34 cellular contexts compared by ENCODE assay signal in genomic region chr16:49434733-49435132, GRCh38.
"Had no signal": no experiment of that assay in that cellular context is flagged by ENCODE, and none has a peak within 500 bp of the region (broad histone marks: within the 10 kb centered on the region; RNA-seq: fewer than 3 reads in every experiment).

No MANE protein-coding gene starts in this region.

- H3K4me1 Mint-ChIP-seq: activated B cell treated with CpG ODN at 0.5 μM for 24 hours; activated CD4-positive, alpha-beta T cell treated with anti-CD3 and anti-CD28 coated beads, Interleukin-2, amount 10 ng/mL, durations not matched to agents 24 days and 14 days; activated naive CD8-positive, alpha-beta T cell treated with anti-CD3 and anti-CD28 coated beads for 36 hours; activated T-helper 17 cell treated with anti-CD3 and anti-CD28 coated beads, Interleukin-2, amount 50 U/mL, for 72 hours had no signal

- H3K9me3 Mint-ChIP-seq: activated B cell treated with CpG ODN at 0.5 μM for 24 hours; activated CD4-positive, alpha-beta memory T cell treated with anti-CD3 and anti-CD28 coated beads for 36 hours; activated CD4-positive, alpha-beta T cell treated with anti-CD3 and anti-CD28 coated beads, Interleukin-2, amount 10 ng/mL, durations not matched to agents 24 days and 14 days; activated CD8-positive, alpha-beta T cell treated with anti-CD3 and anti-CD28 coated beads for 36 hours; activated naive CD4-positive, alpha-beta T cell treated with anti-CD3 and anti-CD28 coated beads, Interleukin-2, amount 50 U/mL, for 72 hours; activated naive CD8-positive, alpha-beta T cell treated with anti-CD3 and anti-CD28 coated beads for 36 hours; activated T-cell treated with anti-CD3 and anti-CD28 coated beads, Interleukin-2, amount 50 U/mL, for 4 hours; activated T-helper 1 cell treated with anti-CD3 and anti-CD28 coated beads, Interleukin-12 subunit alpha, Interleukin-12 subunit beta, Interleukin-2, Interleukin-4 antibody, amounts not matched to agents 30 ng/mL and 10 ng/mL and 1 ng/mL, durations not matched to agents 14 hours and 24 hours and 36 hours; activated T-helper 17 cell treated with anti-CD3 and anti-CD28 coated beads, Interleukin-2, amount 50 U/mL, for 72 hours; T-helper 2 cell treated with Interferon-gamma antibody and Interleukin-4, amounts not matched to agents 5 μg/mL and 100 μg/mL, for 36 hours had no signal

- DNase-seq: activated B cell treated with CpG ODN at 0.5 μM for 24 hours; activated CD4-positive, alpha-beta memory T cell treated with anti-CD3 and anti-CD28 coated beads for 36 hours; activated CD4-positive, alpha-beta T cell treated with anti-CD3 and anti-CD28 coated beads for 4 hours; activated CD4-positive, alpha-beta T cell treated with anti-CD3 and anti-CD28 coated beads, Interleukin-2, amount 10 ng/mL, durations not matched to agents 24 days and 14 days; activated CD4-positive, alpha-beta T cell treated with anti-CD3 and anti-CD28 coated beads, Interleukin-2, amount 50 U/mL, for 1 hour; activated CD4-positive, alpha-beta T cell treated with anti-CD3 and anti-CD28 coated beads, Interleukin-2, amount 50 U/mL, for 4 hours; activated CD4-positive, CD25-positive, alpha-beta regulatory T cell treated with anti-CD3 and anti-CD28 coated beads, Interleukin-2, amount 50 U/mL, for 72 hours; activated CD8-positive, alpha-beta memory T cell treated with anti-CD3 and anti-CD28 coated beads, Interleukin-2, amount 50 U/mL, for 4 hours; activated CD8-positive, alpha-beta T cell treated with anti-CD3 and anti-CD28 coated beads for 36 hours; activated effector memory CD4-positive, alpha-beta T cell treated with anti-CD3 and anti-CD28 coated beads, Interleukin-2, amount 50 U/mL, for 16 hours; activated gamma-delta T cell treated with Interleukin-2 at 50 U/mL for 16 hours; activated naive CD4-positive, alpha-beta T cell; activated naive CD4-positive, alpha-beta T cell treated with anti-CD3 and anti-CD28 coated beads, Interleukin-2, amount 50 U/mL, for 16 hours; activated naive CD8-positive, alpha-beta T cell treated with anti-CD3 and anti-CD28 coated beads for 36 hours; activated T-cell treated with anti-CD3 and anti-CD28 coated beads for 4 hours; activated T-cell treated with anti-CD3 and anti-CD28 coated beads, Interleukin-2, amount 50 U/mL, for 1 hour; activated T-cell treated with anti-CD3 and anti-CD28 coated beads, Interleukin-2, amount 50 U/mL, for 4 hours; activated T-cell treated with anti-CD3 and anti-CD28 coated beads, Interleukin-2, amount 50 U/mL, for 72 hours; adrenal gland; amniotic stem cell; body of pancreas; brain microvascular endothelial cell; central memory CD4-positive, alpha-beta T cell; SW 1271; T-helper 1 cell; T-helper 2 cell; T-helper 9 cell had no signal

- H3K27ac Mint-ChIP-seq: activated B cell treated with CpG ODN at 0.5 μM for 24 hours; activated CD4-positive, alpha-beta memory T cell treated with anti-CD3 and anti-CD28 coated beads for 36 hours; activated CD4-positive, alpha-beta T cell treated with anti-CD3 and anti-CD28 coated beads, Interleukin-2, amount 10 ng/mL, durations not matched to agents 24 days and 14 days; activated CD8-positive, alpha-beta T cell treated with anti-CD3 and anti-CD28 coated beads for 36 hours; activated naive CD4-positive, alpha-beta T cell treated with anti-CD3 and anti-CD28 coated beads, Interleukin-2, amount 50 U/mL, for 72 hours; activated naive CD8-positive, alpha-beta T cell treated with anti-CD3 and anti-CD28 coated beads for 36 hours; activated T-cell treated with anti-CD3 and anti-CD28 coated beads, Interleukin-2, amount 50 U/mL, for 72 hours; activated T-helper 1 cell treated with anti-CD3 and anti-CD28 coated beads, Interleukin-12 subunit alpha, Interleukin-12 subunit beta, Interleukin-2, Interleukin-4 antibody, amounts not matched to agents 30 ng/mL and 10 ng/mL and 1 ng/mL, durations not matched to agents 14 hours and 24 hours and 36 hours; activated T-helper 17 cell treated with anti-CD3 and anti-CD28 coated beads, Interleukin-2, amount 50 U/mL, for 72 hours; T-helper 1 cell treated with Interleukin-12 subunit alpha and Interleukin-12 subunit beta and Interleukin-4 antibody, amounts not matched to agents 30 μg/mL and 1 μg/mL, for 36 hours; T-helper 2 cell treated with Interferon-gamma antibody and Interleukin-4, amounts not matched to agents 5 μg/mL and 100 μg/mL, for 36 hours had no signal

- H3K4me3 Mint-ChIP-seq: activated B cell treated with CpG ODN at 0.5 μM for 24 hours; activated CD4-positive, alpha-beta memory T cell treated with anti-CD3 and anti-CD28 coated beads for 36 hours; activated CD4-positive, alpha-beta T cell treated with anti-CD3 and anti-CD28 coated beads, Interleukin-2, amount 10 ng/mL, durations not matched to agents 24 days and 14 days; activated CD8-positive, alpha-beta T cell treated with anti-CD3 and anti-CD28 coated beads for 36 hours; activated naive CD8-positive, alpha-beta T cell treated with anti-CD3 and anti-CD28 coated beads for 36 hours; activated T-cell treated with anti-CD3 and anti-CD28 coated beads, Interleukin-2, amount 50 U/mL, for 4 hours; activated T-cell treated with anti-CD3 and anti-CD28 coated beads, Interleukin-2, amount 50 U/mL, for 72 hours; activated T-helper 1 cell treated with anti-CD3 and anti-CD28 coated beads, Interleukin-12 subunit alpha, Interleukin-12 subunit beta, Interleukin-2, Interleukin-4 antibody, amounts not matched to agents 30 ng/mL and 10 ng/mL and 1 ng/mL, durations not matched to agents 14 hours and 24 hours and 36 hours; activated T-helper 17 cell treated with anti-CD3 and anti-CD28 coated beads, Interleukin-2, amount 50 U/mL, for 72 hours; T-helper 1 cell treated with Interleukin-12 subunit alpha and Interleukin-12 subunit beta and Interleukin-4 antibody, amounts not matched to agents 30 μg/mL and 1 μg/mL, for 36 hours; T-helper 2 cell treated with Interferon-gamma antibody and Interleukin-4, amounts not matched to agents 5 μg/mL and 100 μg/mL, for 36 hours had no signal

- H3K27me3 Mint-ChIP-seq: activated B cell treated with CpG ODN at 0.5 μM for 24 hours; activated CD8-positive, alpha-beta T cell treated with anti-CD3 and anti-CD28 coated beads for 36 hours; activated naive CD8-positive, alpha-beta T cell treated with anti-CD3 and anti-CD28 coated beads for 36 hours had no signal

- H3K9me3 ChIP-seq: adrenal gland, body of pancreas, breast epithelium had no signal

- H3K36me3 Mint-ChIP-seq: activated CD4-positive, alpha-beta memory T cell treated with anti-CD3 and anti-CD28 coated beads for 36 hours; activated naive CD4-positive, alpha-beta T cell treated with anti-CD3 and anti-CD28 coated beads, Interleukin-2, amount 50 U/mL, for 72 hours; activated naive CD8-positive, alpha-beta T cell treated with anti-CD3 and anti-CD28 coated beads for 36 hours had no signal

- H3K36me3 ChIP-seq: adrenal gland, brain microvascular endothelial cell, breast epithelium had no signal

- H3K4me1 ChIP-seq: adrenal gland, body of pancreas, breast epithelium had no signal

- H3K27me3 ChIP-seq: adrenal gland, body of pancreas, brain microvascular endothelial cell had no signal

- H3K4me3 ChIP-seq: adrenal gland, body of pancreas, breast epithelium had no signal

- ATAC-seq: activated CD8-positive, alpha-beta T cell treated with anti-CD3 and anti-CD28 coated beads for 36 hours; activated naive CD4-positive, alpha-beta T cell treated with anti-CD3 and anti-CD28 coated beads, Interleukin-2, amount 50 U/mL, for 72 hours; activated T-cell treated with anti-CD3 and anti-CD28 coated beads, Interleukin-2, amount 50 U/mL, for 4 hours; activated T-cell treated with anti-CD3 and anti-CD28 coated beads, Interleukin-2, amount 50 U/mL, for 72 hours; activated T-helper 17 cell treated with anti-CD3 and anti-CD28 coated beads, Interleukin-2, amount 50 U/mL, for 72 hours; body of pancreas had no signal

- H3K27ac ChIP-seq: adrenal gland, body of pancreas, brain microvascular endothelial cell, breast epithelium, VCaP had no signal
